In genomic region chr4:107094976-107095375, GRCh38 we compare ENCODE assay signal across 1 cellular context.
TF ChIP-seq lines count a peak whose summit lies in the region.

No MANE protein-coding gene starts in this region.

TF ChIP-seq in H1, 55 proteins besides CTCF, POLR2A, EP300 and RAD21:
- TF ChIP-seq NANOG (IDR thresholded peaks at IDR 0.05; ENCODE audit: insufficient read depth, low read depth, low read length, poor library complexity, severe bottlenecking), result no peak
- TF ChIP-seq SP2 (IDR thresholded peaks at IDR 0.05; ENCODE audit: low read length), result no peak
- TF ChIP-seq CHD1 (IDR thresholded peaks at IDR 0.05; ENCODE audit: low read depth, low read length), result no peak
- TF ChIP-seq RNF2 (IDR thresholded peaks at IDR 0.05; ENCODE audit: borderline replicate concordance, low read depth, low read length, missing control alignments, poor library complexity, severe bottlenecking), result no peak
- no peak for TF ChIP-seq BRCA1 (IDR thresholded peaks at IDR 0.05; ENCODE audit: low read depth, low read length)
- no peak for TF ChIP-seq TBP (IDR thresholded peaks at IDR 0.05; ENCODE audit: low read depth, low read length)
- TF ChIP-seq RBBP5 (IDR thresholded peaks at IDR 0.05; ENCODE audit: borderline replicate concordance, low read depth, low read length), result no peak
- no peak for TF ChIP-seq EGR1 (IDR thresholded peaks at IDR 0.05; ENCODE audit: borderline replicate concordance, low read depth, low read length)
- TF ChIP-seq HDAC6 (IDR thresholded peaks at IDR 0.05; ENCODE audit: low read depth, low read length), result no peak
- no peak for TF ChIP-seq CBX5 (IDR thresholded peaks at IDR 0.05; ENCODE audit: low read depth, low read length)
- no peak for TF ChIP-seq CEBPB (IDR thresholded peaks at IDR 0.05; ENCODE audit: low read depth, low read length)
- no peak for TF ChIP-seq BACH1 (IDR thresholded peaks at IDR 0.05; ENCODE audit: low read length)
- no peak for TF ChIP-seq ZNF274 (IDR thresholded peaks at IDR 0.05; ENCODE audit: borderline replicate concordance, extremely low read depth, low read length)
- TF ChIP-seq CHD7 (IDR thresholded peaks at IDR 0.05; ENCODE audit: insufficient replicate concordance, low read length), result no peak
- TF ChIP-seq SAP30 (IDR thresholded peaks at IDR 0.05; ENCODE audit: insufficient read depth, insufficient replicate concordance, low read length), result no peak
- no peak for TF ChIP-seq EZH2 (IDR thresholded peaks at IDR 0.05; ENCODE audit: low read depth, low read length, severe bottlenecking)
- TF ChIP-seq YY1 (IDR thresholded peaks at IDR 0.05; ENCODE audit: low read depth, low read length), result no peak
